ENCODE assay signal across 1 cellular context in the genomic region with DNA sequence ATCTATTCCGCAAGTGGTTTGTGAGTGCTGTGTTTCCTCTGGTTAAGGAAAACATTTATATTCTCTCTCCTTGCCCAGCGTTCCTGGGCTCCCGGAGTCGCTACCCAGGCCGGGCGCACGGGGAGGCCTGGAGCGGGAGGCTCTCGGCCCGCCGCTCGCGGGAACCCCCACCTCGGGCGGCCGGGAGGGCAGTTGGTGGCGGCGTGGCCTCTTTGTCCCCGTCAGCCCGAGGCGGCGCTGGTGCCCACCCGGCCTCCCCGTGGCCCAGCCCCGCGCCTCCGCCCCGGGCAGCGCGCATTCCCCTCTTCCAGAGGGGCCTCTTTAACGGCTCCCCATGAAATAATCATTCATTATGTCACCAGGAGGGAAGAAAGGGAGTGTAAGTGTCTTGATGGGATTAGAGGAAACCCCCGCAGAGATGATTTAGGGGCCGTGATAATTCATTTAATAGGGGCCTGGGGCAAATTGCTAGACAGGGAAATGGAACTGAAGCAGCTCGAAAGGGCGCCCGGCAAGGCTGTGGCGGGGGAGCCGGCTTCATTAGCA.
TF ChIP-seq lines count a peak whose summit lies in the region.

No MANE protein-coding gene starts in this region.

TF ChIP-seq in H1, 55 proteins besides CTCF, POLR2A, EP300 and RAD21 (continued from another document):
- TF ChIP-seq YY1 (IDR thresholded peaks at IDR 0.05; ENCODE audit: low read depth, low read length) = no peak
- TF ChIP-seq NANOG (IDR thresholded peaks at IDR 0.05; ENCODE audit: insufficient read depth, low read depth, low read length, poor library complexity, severe bottlenecking) = peak; percentile 72
- TF ChIP-seq EZH2 (IDR thresholded peaks at IDR 0.05; ENCODE audit: low read depth, low read length, severe bottlenecking) = peak; percentile 12
- no peak for TF ChIP-seq SP2 (IDR thresholded peaks at IDR 0.05; ENCODE audit: low read length)
- TF ChIP-seq SRF (IDR thresholded peaks at IDR 0.05; ENCODE audit: low read depth, low read length) = no peak
- TF ChIP-seq, protein P1, sequence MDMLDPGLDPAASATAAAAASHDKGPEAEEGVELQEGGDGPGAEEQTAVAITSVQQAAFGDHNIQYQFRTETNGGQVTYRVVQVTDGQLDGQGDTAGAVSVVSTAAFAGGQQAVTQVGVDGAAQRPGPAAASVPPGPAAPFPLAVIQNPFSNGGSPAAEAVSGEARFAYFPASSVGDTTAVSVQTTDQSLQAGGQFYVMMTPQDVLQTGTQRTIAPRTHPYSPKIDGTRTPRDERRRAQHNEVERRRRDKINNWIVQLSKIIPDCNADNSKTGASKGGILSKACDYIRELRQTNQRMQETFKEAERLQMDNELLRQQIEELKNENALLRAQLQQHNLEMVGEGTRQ (IDR thresholded peaks at IDR 0.05; ENCODE audit: low read length) = no peak
- peak; percentile 55; the same call in 1 of the 2 replicates for TF ChIP-seq SP4 (IDR thresholded peaks at IDR 0.05; ENCODE audit: low read length)
- peak; percentile 67 to 81; a peak in 3 of 4 replicates for TF ChIP-seq HDAC2 (IDR thresholded peaks at IDR 0.05; ENCODE audit: borderline replicate concordance in 1 of 2, low read depth in 2 of 2, low read length in 2 of 2)
